In the genomic region with DNA sequence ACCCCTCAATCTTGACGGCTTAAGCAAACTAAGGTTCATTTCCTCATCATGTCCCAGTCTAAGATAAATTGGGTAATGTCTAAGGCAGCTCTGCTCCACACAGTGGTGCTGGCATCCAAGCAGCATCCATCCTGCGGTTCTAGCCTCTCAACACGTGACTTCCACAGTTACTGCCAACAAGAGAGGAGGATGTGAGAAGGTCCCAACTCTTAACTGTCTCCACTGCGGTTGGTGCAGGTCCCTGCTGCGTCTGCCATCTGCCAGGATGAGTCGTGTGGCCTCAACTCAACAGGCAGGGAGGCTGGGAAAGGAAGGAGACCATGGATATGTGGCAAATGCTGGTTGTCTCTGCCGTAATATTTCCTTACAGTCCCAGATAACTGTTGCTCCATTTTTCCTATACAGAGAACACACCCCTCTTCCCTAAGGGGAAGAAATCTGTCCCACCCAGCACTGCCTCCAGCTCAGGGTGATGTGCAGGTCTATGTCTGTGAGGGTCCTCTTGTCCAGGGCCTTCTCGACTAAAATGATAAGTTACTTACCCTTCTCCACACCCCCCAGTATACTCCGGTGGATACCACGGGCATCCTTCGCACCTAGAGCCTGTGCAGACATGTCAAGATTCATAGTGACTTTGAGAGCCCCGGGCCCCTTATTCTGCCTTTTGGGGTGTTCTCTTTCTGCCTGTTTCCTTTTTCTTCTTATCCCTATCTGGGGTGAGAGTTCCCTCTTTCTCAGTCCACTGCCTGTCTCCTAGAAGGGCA, we compare ENCODE assay signal across 20 cellular contexts.
DNase-seq lines count a peak whose midpoint lies in the region; ATAC-seq, FAIRE-seq and TF ChIP-seq lines count a peak whose summit lies in the region.
"Had no signal": no experiment of that assay in that cellular context is flagged by ENCODE, and none has a peak within 500 bp of the region (broad histone marks: within the 10 kb centered on the region; RNA-seq: fewer than 3 reads in every experiment).

No MANE protein-coding gene starts in this region.

- H4K20me1 ChIP-seq in K562 (replicated peaks; ENCODE audit: control insufficient read depth, insufficient read depth, low read length) = no peaks in the 10 kb centered on the region
- H4K20me1 ChIP-seq: BLaER1 treated with 17β-estradiol and CSF1 and Interleukin-3, amounts not matched to agents 10 nM and 100 nM had no signal

- H2AFZ ChIP-seq in K562 (ENCODE audit: low read depth, low read length) = peak overlapping the region; percentile 16; the same call in 1 of the 2 replicates
- no peak overlapping the region for H2AFZ ChIP-seq in neuronal stem cell (ENCODE audit: low read length)
- H2AFZ ChIP-seq: GM23248 had no signal

- peaks cover 2% of the 10 kb centered on the region for H3K9me3 Mint-ChIP-seq in activated CD8-positive, alpha-beta memory T cell treated with anti-CD3 and anti-CD28 coated beads, Interleukin-2, amount 10 ng/mL, durations not matched to agents 7 days and 5 days (ENCODE audit: low read depth)

- ATAC-seq in activated CD8-positive, alpha-beta memory T cell treated with anti-CD3 and anti-CD28 coated beads, Interleukin-2, amount 10 ng/mL, durations not matched to agents 7 days and 5 days = no peak
- ATAC-seq in K562 = no peak
- no peak for ATAC-seq in HG02642 (IDR thresholded peaks at IDR 0.05; ENCODE audit: poor library complexity, unreplicated experiment)
- ATAC-seq: CD8-positive, alpha-beta T cell; GM12878; HCT116 had no signal

- no peak overlapping the region for H3K23ac ChIP-seq in neuronal stem cell (ENCODE audit: low read depth, low read length, poor library complexity)

- POLR2A ChIA-PET in K562 (lab: Yijun Ruan, JAX) = no interaction called here

- H2BK12ac ChIP-seq in neuronal stem cell (ENCODE audit: low read length) = no peak overlapping the region

- H3K9me3 ChIP-seq in K562 (replicated peaks; ENCODE audit: control insufficient read depth, insufficient read depth, low read depth, low read length) (no peaks in the 10 kb centered on the region), neuronal stem cell (replicated peaks in 1 of 2; ENCODE audit: control insufficient read depth in 2 of 2, insufficient read depth in 1 of 2, low read depth in 1 of 2, low read length in 2 of 2) (peaks cover 0 to 3% of the 10 kb centered on the region in 2 donors)

- H3K36me3 Mint-ChIP-seq in activated CD8-positive, alpha-beta memory T cell treated with anti-CD3 and anti-CD28 coated beads, Interleukin-2, amount 10 ng/mL, durations not matched to agents 7 days and 5 days = no peaks in the 10 kb centered on the region
- H3K36me3 Mint-ChIP-seq: CD8-positive, alpha-beta T cell had no signal

- no peaks in the 10 kb centered on the region for H3K79me2 ChIP-seq in K562 (ENCODE audit: control insufficient read depth, insufficient read depth, low read length)

- H3K18ac ChIP-seq in neuronal stem cell (ENCODE audit: low read length) = no peak overlapping the region

- CTCF ChIA-PET in activated CD8-positive, alpha-beta memory T cell treated with anti-CD3 and anti-CD28 coated beads, Interleukin-2, amount 10 ng/mL, durations not matched to agents 7 days and 5 days (lab: Charles Lee) = no interaction called here
- CTCF ChIA-PET in K562 (lab: Yijun Ruan, JAX; ENCODE audit: low intra/inter-chr PET ratio) = no interaction called here

- H4K8ac ChIP-seq in neuronal stem cell (ENCODE audit: low read depth, low read length) = no peak overlapping the region

- DNase-seq in activated CD8-positive, alpha-beta memory T cell treated with anti-CD3 and anti-CD28 coated beads, Interleukin-2, amount 50 U/mL, for 48 hours = peak; percentile 8
- no peak for DNase-seq in activated CD8-positive, alpha-beta memory T cell treated with anti-CD3 and anti-CD28 coated beads, Interleukin-2, amount 10 ng/mL, durations not matched to agents 7 days and 5 days
- DNase-seq in HT1080 (ENCODE audit: low read depth) (peak; percentile 29), K562 (ENCODE audit: extremely low read depth in 1 of 4, low spot score in 3 of 4) (no peak), neuronal stem cell (ENCODE audit: low spot score) (no peak), NCI-H2227 (lab: John Stamatoyannopoulos, UW; ENCODE audit: unreplicated experiment) (no peak), SHP77 (lab: John Stamatoyannopoulos, UW) (no peak)
- DNase-seq: 8988T, Calu3, DMS79 treated with DMSO at 0.1 percent for 48 hours, GM23248, HFFc6 had no signal

- H3K27ac Mint-ChIP-seq in activated CD8-positive, alpha-beta memory T cell treated with anti-CD3 and anti-CD28 coated beads, Interleukin-2, amount 10 ng/mL, durations not matched to agents 7 days and 5 days = no peak overlapping the region
- H3K27ac Mint-ChIP-seq: B cell; CD8-positive, alpha-beta T cell; HFFc6 had no signal

- no peak overlapping the region for H2BK15ac ChIP-seq in neuronal stem cell (ENCODE audit: low read length)

- TF ChIP-seq RAD21 in K562 (CRISPR knock-in tag; conservative IDR thresholded peaks at IDR 0.05 in 1 of 2, IDR thresholded peaks at IDR 0.05 in 1 of 2) = no peak

- in situ Hi-C loops in K562 (cut with MboI) = no loop called here

- TF ChIP-seq EP300 in K562 (IDR thresholded peaks at IDR 0.05; ENCODE audit: low read length) = no peak

- no peak for TF ChIP-seq POLR2A in K562 (conservative IDR thresholded peaks at IDR 0.05)

- H3K14ac ChIP-seq in neuronal stem cell (ENCODE audit: low read length) = no peak overlapping the region

- no peak overlapping the region for H4K91ac ChIP-seq in neuronal stem cell (ENCODE audit: low read depth, low read length, poor library complexity)

- no peaks in the 10 kb centered on the region for H3K27me3 ChIP-seq in K562 (ENCODE audit: control insufficient read depth in 2 of 2, insufficient read depth in 2 of 2, low read length in 2 of 2)
- H3K27me3 ChIP-seq in neuronal stem cell (ENCODE audit: control insufficient read depth in 3 of 3, insufficient read depth in 3 of 3, low read depth in 1 of 3, low read length in 3 of 3) = no peaks in the 10 kb centered on the region
- H3K27me3 ChIP-seq: BLaER1 treated with 17β-estradiol and CSF1 and Interleukin-3, amounts not matched to agents 10 nM and 100 nM had no signal

- H3K36me3 ChIP-seq in K562 (ENCODE audit: control insufficient read depth, insufficient read depth, low read length) = no peaks in the 10 kb centered on the region
- H3K36me3 ChIP-seq in neuronal stem cell (replicated peaks in 1 of 2; ENCODE audit: control insufficient read depth in 2 of 2, insufficient read depth in 2 of 2, low read length in 2 of 2) = no peaks in the 10 kb centered on the region
- H3K36me3 ChIP-seq: BLaER1 treated with 17β-estradiol and CSF1 and Interleukin-3, amounts not matched to agents 10 nM and 100 nM had no signal

- BruUV-seq in K562 (replicated peaks; lab: Mats Ljungman, UMichigan) = no TSS peak

- intact Hi-C loops in K562 (cut with micrococcal nuclease) = no loop called here

- H3K4me1 ChIP-seq in K562 (replicated peaks in 1 of 2; ENCODE audit: control insufficient read depth in 2 of 2, insufficient read depth in 2 of 2, low read length in 2 of 2) (no peaks in the 10 kb centered on the region), neuronal stem cell (ENCODE audit: control insufficient read depth in 2 of 2, insufficient read depth in 1 of 2, low read depth in 1 of 2, low read length in 2 of 2) (no peaks in the 10 kb centered on the region)
- H3K4me1 ChIP-seq: BLaER1 treated with 17β-estradiol and CSF1 and Interleukin-3, amounts not matched to agents 10 nM and 100 nM had no signal

- H3K4me2 ChIP-seq in K562 (ENCODE audit: insufficient read depth, low read length) (no peak overlapping the region), neuronal stem cell (ENCODE audit: insufficient read depth, low read length, poor library complexity, severe bottlenecking) (no peak overlapping the region)
- H3K4me2 ChIP-seq: BLaER1 treated with 17β-estradiol and CSF1 and Interleukin-3, amounts not matched to agents 10 nM and 100 nM had no signal

- 3% methylated on average over 11 of the region's 12 CpGs for WGBS in K562 (ENCODE audit: insufficient coverage, low coverage, missing lambda C conversion rate)
- no CpG with 5 or more reads among the region's 12 CpGs for WGBS in neuronal stem cell (ENCODE audit: extremely low coverage in 2 of 2, insufficient read length in 2 of 2, insufficient replicate concordance in 1 of 2), 2 donors

- H3K79me1 ChIP-seq in neuronal stem cell (ENCODE audit: low read depth, low read length) = no peaks in the 10 kb centered on the region

- no peaks in the 10 kb centered on the region for H3K9me1 ChIP-seq in K562 (ENCODE audit: control insufficient read depth, insufficient read depth, low read length)

- no peak overlapping the region for H2BK5ac ChIP-seq in neuronal stem cell (ENCODE audit: low read length)

- H3K27me3 Mint-ChIP-seq in activated CD8-positive, alpha-beta memory T cell treated with anti-CD3 and anti-CD28 coated beads, Interleukin-2, amount 10 ng/mL, durations not matched to agents 7 days and 5 days = no peaks in the 10 kb centered on the region
- H3K27me3 Mint-ChIP-seq: B cell had no signal

- no peak overlapping the region for H2AK5ac ChIP-seq in neuronal stem cell (ENCODE audit: low read depth, low read length)

- H2BK120ac ChIP-seq in neuronal stem cell (ENCODE audit: low read depth, low read length) = no peak overlapping the region

- no peaks in the 10 kb centered on the region for H3K4me1 Mint-ChIP-seq in activated CD8-positive, alpha-beta memory T cell treated with anti-CD3 and anti-CD28 coated beads, Interleukin-2, amount 10 ng/mL, durations not matched to agents 7 days and 5 days
- H3K4me1 Mint-ChIP-seq: B cell had no signal

- H3K4me3 ChIP-seq in K562 (no peak overlapping the region), neuronal stem cell (ENCODE audit: low read length in 2 of 2) (no peak overlapping the region)
- H3K4me3 ChIP-seq: BLaER1 treated with 17β-estradiol and CSF1 and Interleukin-3, amounts not matched to agents 10 nM and 100 nM; GM12878; GM23248 had no signal

- H3K9ac ChIP-seq in K562 (ENCODE audit: insufficient read depth in 1 of 2, low read depth in 2 of 2, low read length in 2 of 2) (no peak overlapping the region), neuronal stem cell (ENCODE audit: low read depth, low read length, poor library complexity) (peak overlapping the region; percentile 47)
- H3K9ac ChIP-seq: BLaER1 treated with 17β-estradiol and CSF1 and Interleukin-3, amounts not matched to agents 10 nM and 100 nM; GM23248 had no signal

- no peak for TF ChIP-seq CTCF in K562 (IDR thresholded peaks at IDR 0.05 in 2 of 3, conservative IDR thresholded peaks at IDR 0.05 in 1 of 3; ENCODE audit: insufficient read depth in 2 of 3, low read depth in 1 of 3, low read length in 3 of 3)

- no peak overlapping the region for H3K27ac ChIP-seq in K562 (ENCODE audit: extremely low read depth, low read depth, low read length)
- H3K27ac ChIP-seq in neuronal stem cell (replicated peaks; ENCODE audit: low read length) = no peak overlapping the region
- H3K27ac ChIP-seq: BLaER1 treated with 17β-estradiol and CSF1 and Interleukin-3, amounts not matched to agents 10 nM and 100 nM; GM23248 had no signal

- no peak overlapping the region for H3K4ac ChIP-seq in neuronal stem cell (ENCODE audit: low read length)

- H3K4me3 Mint-ChIP-seq in activated CD8-positive, alpha-beta memory T cell treated with anti-CD3 and anti-CD28 coated beads, Interleukin-2, amount 10 ng/mL, durations not matched to agents 7 days and 5 days = no peak overlapping the region
- H3K4me3 Mint-ChIP-seq: B cell; CD8-positive, alpha-beta T cell; HFFc6 had no signal

- no peak for FAIRE-seq in K562 (lab: Jason Lieb, UNC)
- FAIRE-seq: GM12878, GM19239, H54 had no signal

TF ChIP-seq in K562, 482 proteins besides CTCF, POLR2A, EP300 and RAD21 (continues in another document):
- no peak for TF ChIP-seq RBFOX2 (IDR thresholded peaks at IDR 0.05; ENCODE audit: low read depth, low read length)

Comparison
In these comparisons a context has a peak if more than half of its experiments do, and no peak if none do; other contexts are left out.
1. DNase-seq: peak in activated CD8-positive, alpha-beta memory T cell treated with anti-CD3 and anti-CD28 coated beads, Interleukin-2, amount 50 U/mL, for 48 hours (single experiment) and HT1080 (single experiment); none in activated CD8-positive, alpha-beta memory T cell treated with anti-CD3 and anti-CD28 coated beads, Interleukin-2, amount 10 ng/mL, durations not matched to agents 7 days and 5 days (single experiment), K562 (0 of 4), neuronal stem cell (single experiment), NCI-H2227 (single experiment) and SHP77 (0 of 2).